Comparison of ENCODE assay signal across 15 cellular contexts in genomic region chr4:73917081-73917501, GRCh38. TPM values are rescaled to one million over a fixed set of nuclear protein-coding genes. Genes with fewer than 3 reads are reported as not detected.
DNase-seq lines count a peak whose midpoint lies in the region; ATAC-seq, FAIRE-seq and TF ChIP-seq lines count a peak whose summit lies in the region.
"Had no signal": no experiment of that assay in that cellular context is flagged by ENCODE, and none has a peak within 500 bp of the region (broad histone marks: within the 10 kb centered on the region; RNA-seq: fewer than 3 reads in every experiment).

No MANE protein-coding gene starts in this region.

- TF ChIP-seq POLR2A in breast epithelium (IDR thresholded peaks at IDR 0.05): no peak

- H3K4me1 ChIP-seq in breast epithelium (no peaks in the 10 kb centered on the region), right cardiac atrium (ENCODE audit: control insufficient read depth, insufficient read depth, low read length) (no peaks in the 10 kb centered on the region)

- no peaks in the 10 kb centered on the region for H3K36me3 Mint-ChIP-seq in MCF 10A (ENCODE audit: insufficient read depth, unreplicated experiment)
- H3K36me3 Mint-ChIP-seq: activated naive CD8-positive, alpha-beta T cell treated with anti-CD3 and anti-CD28 coated beads, Interleukin-2, amount 10 ng/mL, durations not matched to agents 7 days and 5 days had no signal

- peak overlapping the region; percentile 78 for H3K27ac Mint-ChIP-seq in MCF 10A (ENCODE audit: low read depth, unreplicated experiment)
- H3K27ac Mint-ChIP-seq: activated B cell treated with CpG ODN at 0.5 μM for 24 hours; activated naive CD8-positive, alpha-beta T cell treated with anti-CD3 and anti-CD28 coated beads, Interleukin-2, amount 10 ng/mL, durations not matched to agents 7 days and 5 days; B cell had no signal

- H3K36me3 ChIP-seq in breast epithelium: no peaks in the 10 kb centered on the region
- H3K36me3 ChIP-seq: tibial nerve had no signal

- DNase-seq in MCF 10A (ENCODE audit: unreplicated experiment) (peak; percentile 92), breast epithelium (ENCODE audit: low spot score in 2 of 2) (no peak), amniotic stem cell (lab: John Stamatoyannopoulos, UW) (peak; percentile 83), right cardiac atrium (no peak), urothelium cell line (ENCODE audit: low spot score) (peak; percentile 70), T-helper 2 cell (no peak), frontal cortex (ENCODE audit: low spot score in 2 of 2) (no peak), anterior cingulate cortex (lab: John Stamatoyannopoulos, UW) (no peak)
- DNase-seq: activated B cell treated with CpG ODN at 0.5 μM for 24 hours; activated naive CD8-positive, alpha-beta T cell treated with anti-CD3 and anti-CD28 coated beads, Interleukin-2, amount 10 ng/mL, durations not matched to agents 7 days and 5 days; hypothalamus; NCI-H1092 had no signal

- peak; percentile 82 for ATAC-seq in right cardiac atrium

- H3K9me3 ChIP-seq in breast epithelium (no peaks in the 10 kb centered on the region), right cardiac atrium (ENCODE audit: control insufficient read depth, low read length) (no peaks in the 10 kb centered on the region)
- H3K9me3 ChIP-seq: tibial nerve had no signal

- no peak overlapping the region for H3K4me3 Mint-ChIP-seq in MCF 10A (ENCODE audit: unreplicated experiment)
- H3K4me3 Mint-ChIP-seq: activated B cell treated with CpG ODN at 0.5 μM for 24 hours; activated naive CD8-positive, alpha-beta T cell treated with anti-CD3 and anti-CD28 coated beads, Interleukin-2, amount 10 ng/mL, durations not matched to agents 7 days and 5 days; B cell; neural crest cell had no signal

- H3K27me3 Mint-ChIP-seq in MCF 10A (ENCODE audit: insufficient read depth, unreplicated experiment): no peaks in the 10 kb centered on the region
- H3K27me3 Mint-ChIP-seq: activated B cell treated with CpG ODN at 0.5 μM for 24 hours; activated naive CD8-positive, alpha-beta T cell treated with anti-CD3 and anti-CD28 coated beads, Interleukin-2, amount 10 ng/mL, durations not matched to agents 7 days and 5 days; B cell had no signal

- CTCF ChIA-PET in MCF 10A (lab: Yijun Ruan, JAX): interaction anchor here (0.7 to 0.8 kb wide), 3 partner anchors 189 to 471 kb away, joined by 3 to 5 read pairs (median 3); no protein-coding TSS in a partner anchor

- no peak for TF ChIP-seq CTCF in MCF 10A (IDR thresholded peaks at IDR 0.05; ENCODE audit: unreplicated experiment)
- TF ChIP-seq CTCF in breast epithelium (IDR thresholded peaks at IDR 0.05): no peak

- no peak for FAIRE-seq in urothelium cell line (lab: Jason Lieb, UNC)
- no peak for FAIRE-seq in frontal cortex (lab: Jason Lieb, UNC)

- 80% methylated on average over 2 of the region's 2 CpGs for WGBS in right cardiac atrium

- H3K4me1 Mint-ChIP-seq in MCF 10A (ENCODE audit: insufficient read depth, unreplicated experiment): peaks cover 40% of the 10 kb centered on the region
- H3K4me1 Mint-ChIP-seq: activated B cell treated with CpG ODN at 0.5 μM for 24 hours; activated naive CD8-positive, alpha-beta T cell treated with anti-CD3 and anti-CD28 coated beads, Interleukin-2, amount 10 ng/mL, durations not matched to agents 7 days and 5 days; B cell; neural crest cell had no signal

- H3K4me3 ChIP-seq in breast epithelium: no peak overlapping the region
- no peak overlapping the region for H3K4me3 ChIP-seq in right cardiac atrium (ENCODE audit: low read length)
- H3K4me3 ChIP-seq: tibial nerve had no signal

- no TSS peak for BruUV-seq in MCF 10A (replicated peaks; lab: Mats Ljungman, UMichigan)

- no peaks in the 10 kb centered on the region for H3K27me3 ChIP-seq in breast epithelium
- no peaks in the 10 kb centered on the region for H3K27me3 ChIP-seq in right cardiac atrium (ENCODE audit: control insufficient read depth, insufficient read depth)
- H3K27me3 ChIP-seq: tibial nerve had no signal

- H3K27ac ChIP-seq in breast epithelium (peak overlapping the region in 1 of 2 donors; percentile 38), right cardiac atrium (ENCODE audit: low read length) (no peak overlapping the region)
- H3K27ac ChIP-seq: tibial nerve had no signal

- no peaks in the 10 kb centered on the region for H3K9me3 Mint-ChIP-seq in MCF 10A (ENCODE audit: unreplicated experiment)
- H3K9me3 Mint-ChIP-seq: activated B cell treated with CpG ODN at 0.5 μM for 24 hours; activated naive CD8-positive, alpha-beta T cell treated with anti-CD3 and anti-CD28 coated beads, Interleukin-2, amount 10 ng/mL, durations not matched to agents 7 days and 5 days; neural crest cell had no signal

- POLR2A ChIA-PET in MCF 10A (lab: Yijun Ruan, JAX): interaction anchor here (0.8 to 8.0 kb wide), 6 partner anchors 15 to 195 kb away, joined by 3 to 61 read pairs (median 4); partner anchors contain the start of gene CXCL1

- intact Hi-C loops in MCF 10A (cut with micrococcal nuclease) (loop anchor here (1.0 kb wide), 1 partner anchor 49 kb away; no protein-coding TSS in a partner anchor), breast epithelium (cut with DNase I; ENCODE audit: low total_unique reads) (no loop called here), right cardiac atrium (cut with DNase I) (no loop called here)

RNA-seq across cellular contexts. Expression of gene CXCL1, which starts 47.9 kb away (rescaled TPM):
- total RNA-seq in MCF 10A (2022) (35.0 and 49.3 TPM in 2 replicates), breast epithelium (10 to 100 TPM in 2 of 3 donors, under 1 TPM in 1; 0.80 to 31.3 (median 17.7) TPM), right cardiac atrium (1 to 10 TPM; 2.4 to 7.4 (median 3.4) TPM), frontal cortex (1.2 TPM)
- 4.4 TPM for polyA plus RNA-seq in right cardiac atrium
- total RNA-seq: activated B cell treated with CpG ODN at 0.5 μM for 24 hours; activated naive CD8-positive, alpha-beta T cell treated with anti-CD3 and anti-CD28 coated beads, Interleukin-2, amount 10 ng/mL, durations not matched to agents 7 days and 5 days; B cell; neural crest cell had no signal

Comparison
In these comparisons a context has a peak if more than half of its experiments do, and no peak if none do; other contexts are left out.
1. DNase-seq: peak in MCF 10A (single experiment), amniotic stem cell (single experiment) and urothelium cell line (single experiment); none in breast epithelium (0 of 2), right cardiac atrium (0 of 3), T-helper 2 cell (0 of 5), frontal cortex (0 of 2) and anterior cingulate cortex (0 of 58).